Comparison of ENCODE assay signal across 3 cellular contexts in the genomic region with DNA sequence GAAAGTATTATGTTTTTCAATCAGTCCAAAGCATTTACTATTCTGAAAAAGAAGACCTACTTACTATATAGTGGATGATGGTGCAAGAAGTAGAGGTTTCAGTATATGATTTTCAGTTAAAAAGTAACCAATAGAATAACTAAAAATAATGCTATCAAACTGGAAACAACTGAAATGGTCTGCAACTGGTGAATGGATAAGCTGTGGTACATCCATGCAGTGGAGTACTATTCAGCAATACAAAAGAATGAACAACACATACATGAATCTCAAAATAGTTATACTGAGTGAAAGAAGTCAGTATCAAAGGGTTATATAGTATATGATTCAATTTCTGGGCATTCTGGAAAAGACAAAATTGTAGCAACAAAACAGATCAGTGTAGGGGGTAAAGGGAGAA.
TF ChIP-seq lines count a peak whose summit lies in the region.

No MANE protein-coding gene starts in this region.

TF ChIP-seq in SK-N-SH treated with all-trans-retinoic acid at 6 μM for 48 hours, 23 proteins besides CTCF, POLR2A, EP300 and RAD21:
- TF ChIP-seq PPARA (CRISPR knock-in tag; IDR thresholded peaks at IDR 0.05; ENCODE audit: borderline replicate concordance), result no peak
- TF ChIP-seq ZNF8 (CRISPR knock-in tag; IDR thresholded peaks at IDR 0.05), result peak; percentile 98

TF ChIP-seq in SK-N-SH, 30 proteins besides CTCF, POLR2A, EP300 and RAD21:
- TF ChIP-seq, protein P1, sequence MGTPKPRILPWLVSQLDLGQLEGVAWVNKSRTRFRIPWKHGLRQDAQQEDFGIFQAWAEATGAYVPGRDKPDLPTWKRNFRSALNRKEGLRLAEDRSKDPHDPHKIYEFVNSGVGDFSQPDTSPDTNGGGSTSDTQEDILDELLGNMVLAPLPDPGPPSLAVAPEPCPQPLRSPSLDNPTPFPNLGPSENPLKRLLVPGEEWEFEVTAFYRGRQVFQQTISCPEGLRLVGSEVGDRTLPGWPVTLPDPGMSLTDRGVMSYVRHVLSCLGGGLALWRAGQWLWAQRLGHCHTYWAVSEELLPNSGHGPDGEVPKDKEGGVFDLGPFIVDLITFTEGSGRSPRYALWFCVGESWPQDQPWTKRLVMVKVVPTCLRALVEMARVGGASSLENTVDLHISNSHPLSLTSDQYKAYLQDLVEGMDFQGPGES (IDR thresholded peaks at IDR 0.05; ENCODE audit: low read depth, low read length), result no peak
- no peak for TF ChIP-seq SMC3 (IDR thresholded peaks at IDR 0.05; ENCODE audit: low read depth, low read length)
- no peak for TF ChIP-seq GABPA (IDR thresholded peaks at IDR 0.05; ENCODE audit: low read depth)
- no peak for TF ChIP-seq USF2 (IDR thresholded peaks at IDR 0.05; ENCODE audit: borderline replicate concordance, low read depth, low read length)
- no peak for TF ChIP-seq YY1 (IDR thresholded peaks at IDR 0.05; ENCODE audit: low read depth)
TF ChIP-seq in SK-N-SH: peak in this region for 0.

TF ChIP-seq in H1, 55 proteins besides CTCF, POLR2A, EP300 and RAD21:
- TF ChIP-seq KDM1A (IDR thresholded peaks at IDR 0.05; ENCODE audit: borderline replicate concordance, low read length) (0 out of 2 replicates have a peak, but pooled peaks have one; percentile 25), JUN (IDR thresholded peaks at IDR 0.05; ENCODE audit: low read depth, low read length) (no peak)
